ENCODE assay signal across 1 cellular context in the genomic region with DNA sequence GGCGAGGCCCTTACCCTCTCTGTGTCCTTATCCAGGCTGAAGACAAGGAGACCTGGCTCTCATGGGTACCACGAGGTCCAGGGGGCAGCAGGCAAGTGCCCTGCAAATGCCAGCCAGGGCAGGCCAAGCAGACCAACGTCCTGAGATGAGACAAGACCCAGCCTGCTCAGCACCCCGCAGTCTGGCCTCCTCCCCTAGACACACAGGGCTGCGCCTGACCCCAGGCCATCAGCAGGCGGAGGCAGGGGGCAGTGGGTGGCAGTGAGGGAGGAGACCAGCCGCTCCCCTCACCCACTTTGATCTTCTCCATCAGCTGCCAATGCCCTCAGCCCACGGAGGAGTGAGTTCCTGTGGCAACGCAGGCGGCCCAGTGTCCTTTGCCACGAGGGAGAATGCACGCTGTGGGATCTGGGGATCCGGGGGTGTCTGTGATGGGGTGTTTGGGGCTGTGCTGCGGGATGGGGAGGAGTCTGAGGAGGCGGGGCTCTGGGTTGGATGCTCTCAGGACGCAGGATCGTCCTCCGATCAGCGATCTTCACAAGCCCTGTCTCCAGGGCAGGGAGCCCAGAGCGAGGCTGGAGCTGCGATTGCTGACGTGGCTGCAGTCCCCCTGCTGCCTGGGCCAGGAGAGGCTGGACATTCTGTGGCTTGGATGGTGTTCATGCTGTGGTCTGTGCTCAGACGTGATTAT.
TF ChIP-seq lines count a peak whose summit lies in the region.

No MANE protein-coding gene starts in this region.

TF ChIP-seq in K562, 482 proteins besides CTCF, POLR2A, EP300 and RAD21 (continued from another document):
- TF ChIP-seq E2F5 (CRISPR knock-in tag; IDR thresholded peaks at IDR 0.05) (no peak), SRSF9 (IDR thresholded peaks at IDR 0.05; ENCODE audit: borderline replicate concordance, low read depth, low read length) (no peak), SMARCA4 (IDR thresholded peaks at IDR 0.05) (no peak), ZNF347 (CRISPR knock-in tag; IDR thresholded peaks at IDR 0.05; ENCODE audit: low read depth) (no peak), YBX1 (IDR thresholded peaks at IDR 0.05) (no peak), ZNF316 (IDR thresholded peaks at IDR 0.05) (peak; percentile 18; the same call in 1 of the 2 replicates), HMG20B (CRISPR knock-in tag; IDR thresholded peaks at IDR 0.05) (no peak), RCOR1 (IDR thresholded peaks at IDR 0.05; ENCODE audit: borderline replicate concordance in 1 of 2, low read depth in 2 of 2, low read length in 2 of 2) (0 out of 4 replicates have a peak, but pooled peaks of 1 of the 2 experiments have one; percentile 20), ZNF830 (CRISPR knock-in tag; IDR thresholded peaks at IDR 0.05) (no peak), COPS2 (conservative IDR thresholded peaks at IDR 0.05) (no peak), CREB1 (IDR thresholded peaks at IDR 0.05) (no peak; the same call in 1 of the 2 replicates), CREB1 (CRISPR knock-in tag; IDR thresholded peaks at IDR 0.05) (peak; percentile 79), CTCFL (IDR thresholded peaks at IDR 0.05; ENCODE audit: borderline replicate concordance, insufficient read depth, low read depth, low read length, poor library complexity, severe bottlenecking) (no peak), ATF1 (CRISPR knock-in tag; IDR thresholded peaks at IDR 0.05) (0 out of 2 replicates have a peak, but pooled peaks have one; percentile 2), ATF1 (tag; IDR thresholded peaks at IDR 0.05) (peak; percentile 19; the same call in 1 of the 2 replicates), MAFK (IDR thresholded peaks at IDR 0.05; ENCODE audit: low read length) (0 out of 2 replicates have a peak, but pooled peaks have one; percentile 34), LCOR (CRISPR knock-in tag; IDR thresholded peaks at IDR 0.05) (no peak), POLR2AphosphoS2 (IDR thresholded peaks at IDR 0.05; ENCODE audit: low read length) (no peak), ZBTB1 (CRISPR knock-in tag; IDR thresholded peaks at IDR 0.05; ENCODE audit: borderline replicate concordance, low read depth) (no peak), ZMIZ1 (IDR thresholded peaks at IDR 0.05; ENCODE audit: low read depth in 2 of 2, low read length in 2 of 2) (peak in 1 of 2 experiments; percentile 85; a peak in 2 of 4 replicates), ZNF217 (CRISPR knock-in tag; IDR thresholded peaks at IDR 0.05) (no peak), RB1 (IDR thresholded peaks at IDR 0.05; ENCODE audit: low read depth) (no peak), PYGO2 (tag; IDR thresholded peaks at IDR 0.05) (no peak), KAT8 (IDR thresholded peaks at IDR 0.05; ENCODE audit: low read depth) (no peak), RNF219 (CRISPR knock-in tag; IDR thresholded peaks at IDR 0.05) (no peak), ZNF212 (CRISPR knock-in tag; IDR thresholded peaks at IDR 0.05) (no peak), KDM5B (IDR thresholded peaks at IDR 0.05; ENCODE audit: insufficient replicate concordance, low read depth, low read length) (no peak), VEZF1 (CRISPR knock-in tag; IDR thresholded peaks at IDR 0.05) (0 out of 2 replicates have a peak, but pooled peaks have one; percentile 28), MAZ (CRISPR knock-in tag; conservative IDR thresholded peaks at IDR 0.05 in 1 of 2, IDR thresholded peaks at IDR 0.05 in 1 of 2) (no peak), ZNF512 (tag; IDR thresholded peaks at IDR 0.05) (no peak), DPF2 (IDR thresholded peaks at IDR 0.05) (no peak), ZBTB17 (CRISPR knock-in tag; IDR thresholded peaks at IDR 0.05) (peak; percentile 98)
- TF ChIP-seq, protein P1, sequence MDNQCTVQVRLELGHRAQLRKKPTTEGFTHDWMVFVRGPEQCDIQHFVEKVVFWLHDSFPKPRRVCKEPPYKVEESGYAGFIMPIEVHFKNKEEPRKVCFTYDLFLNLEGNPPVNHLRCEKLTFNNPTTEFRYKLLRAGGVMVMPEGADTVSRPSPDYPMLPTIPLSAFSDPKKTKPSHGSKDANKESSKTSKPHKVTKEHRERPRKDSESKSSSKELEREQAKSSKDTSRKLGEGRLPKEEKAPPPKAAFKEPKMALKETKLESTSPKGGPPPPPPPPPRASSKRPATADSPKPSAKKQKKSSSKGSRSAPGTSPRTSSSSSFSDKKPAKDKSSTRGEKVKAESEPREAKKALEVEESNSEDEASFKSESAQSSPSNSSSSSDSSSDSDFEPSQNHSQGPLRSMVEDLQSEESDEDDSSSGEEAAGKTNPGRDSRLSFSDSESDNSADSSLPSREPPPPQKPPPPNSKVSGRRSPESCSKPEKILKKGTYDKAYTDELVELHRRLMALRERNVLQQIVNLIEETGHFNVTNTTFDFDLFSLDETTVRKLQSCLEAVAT (IDR thresholded peaks at IDR 0.05), result peak in 1 of 2 experiments; percentile 100; a peak in 2 of 4 replicates
- TF ChIP-seq, protein P2, sequence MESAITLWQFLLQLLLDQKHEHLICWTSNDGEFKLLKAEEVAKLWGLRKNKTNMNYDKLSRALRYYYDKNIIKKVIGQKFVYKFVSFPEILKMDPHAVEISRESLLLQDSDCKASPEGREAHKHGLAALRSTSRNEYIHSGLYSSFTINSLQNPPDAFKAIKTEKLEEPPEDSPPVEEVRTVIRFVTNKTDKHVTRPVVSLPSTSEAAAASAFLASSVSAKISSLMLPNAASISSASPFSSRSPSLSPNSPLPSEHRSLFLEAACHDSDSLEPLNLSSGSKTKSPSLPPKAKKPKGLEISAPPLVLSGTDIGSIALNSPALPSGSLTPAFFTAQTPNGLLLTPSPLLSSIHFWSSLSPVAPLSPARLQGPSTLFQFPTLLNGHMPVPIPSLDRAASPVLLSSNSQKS (CRISPR knock-in tag; IDR thresholded peaks at IDR 0.05), result no peak
